ENCODE assay signal across 8 cellular contexts in genomic region chr9:99140685-99141314, GRCh38. TPM values are rescaled to one million over a fixed set of nuclear protein-coding genes. Genes with fewer than 3 reads are reported as not detected.
DNase-seq lines count a peak whose midpoint lies in the region; ATAC-seq and TF ChIP-seq lines count a peak whose summit lies in the region.

No MANE protein-coding gene starts in this region.

- RAD21 ChIA-PET in HCT116 (lab: Charles Lee; ENCODE audit: low non-redundant PET in 1 of 2, low total read pairs in 2 of 2, uncharacterized antibody in 2 of 2, unreplicated experiment in 2 of 2) = interaction anchor here in 1 of 2 experiments (1.1 kb wide), 1 partner anchor 142 kb away, joined by 3 read pairs; no protein-coding TSS in a partner anchor

- no peaks in the 10 kb centered on the region; the same call in 1 of the 2 replicates for H4K20me1 ChIP-seq in HCT116 (ENCODE audit: insufficient read depth)

- H3K9me3 Mint-ChIP-seq in activated T-helper 17 cell treated with anti-CD3 and anti-CD28 coated beads, Interleukin-2, amount 50 U/mL, for 72 hours = no peaks in the 10 kb centered on the region

- H3K4me3 ChIP-seq in HCT116 (replicated peaks in 1 of 2; ENCODE audit: low read depth in 1 of 2, low read length in 2 of 2) = no peak overlapping the region
- no peak overlapping the region for H3K4me3 ChIP-seq in NT2/D1 (ENCODE audit: insufficient read length, low read depth)

- POLR2A ChIA-PET in HCT116 (lab: Charles Lee) = no interaction called here

- H3K9me3 ChIP-seq in HCT116 (ENCODE audit: control insufficient read depth in 1 of 2, insufficient read depth in 1 of 2, low read depth in 1 of 2, low read length in 2 of 2) (no peaks in the 10 kb centered on the region), NT2/D1 (ENCODE audit: insufficient read depth, low read length) (no peaks in the 10 kb centered on the region)

- ATAC-seq in HCT116 (peak; percentile 80), foreskin keratinocyte (peak; percentile 68), GM19455 (IDR thresholded peaks at IDR 0.05; ENCODE audit: unreplicated experiment) (no peak)
- peak; percentile 55 for ATAC-seq in activated T-helper 17 cell treated with anti-CD3 and anti-CD28 coated beads, Interleukin-2, amount 50 U/mL, for 72 hours (replicated peaks)

- H2AFZ ChIP-seq in HCT116 (ENCODE audit: low read depth, low read length, poor library complexity, severe bottlenecking) = no peak overlapping the region

- H3K36me3 Mint-ChIP-seq in activated T-helper 17 cell treated with anti-CD3 and anti-CD28 coated beads, Interleukin-2, amount 50 U/mL, for 72 hours (ENCODE audit: low read depth) = peaks cover 93% of the 10 kb centered on the region

- H3K4me3 Mint-ChIP-seq in activated T-helper 17 cell treated with anti-CD3 and anti-CD28 coated beads, Interleukin-2, amount 50 U/mL, for 72 hours = no peak overlapping the region

- peak; percentile 85 for TF ChIP-seq RAD21 in HCT116 (IDR thresholded peaks at IDR 0.05; ENCODE audit: low read depth)

- DNase-seq in DMS153 treated with DMSO at 0.1 percent for 48 hours (lab: John Stamatoyannopoulos, UW; ENCODE audit: unreplicated experiment) = peak; percentile 10
- no peak for DNase-seq in DMS153 (lab: John Stamatoyannopoulos, UW)
- DNase-seq in HCT116 (ENCODE audit: low read depth, low spot score) = peak; percentile 21
- DNase-seq in NT2/D1 (ENCODE audit: low read depth, low spot score) = peak; percentile 65
- DNase-seq in foreskin keratinocyte = no peak
- DNase-seq in non-pigmented ciliary epithelial cell (ENCODE audit: low read depth) = peak; percentile 24

- peak overlapping the region; percentile 7 for H3K27ac Mint-ChIP-seq in activated T-helper 17 cell treated with anti-CD3 and anti-CD28 coated beads, Interleukin-2, amount 50 U/mL, for 72 hours

- H3K9me2 ChIP-seq in HCT116 (ENCODE audit: insufficient read depth) = no peaks in the 10 kb centered on the region

- H3K4me1 ChIP-seq in HCT116 (ENCODE audit: control insufficient read depth in 1 of 2, insufficient read depth in 2 of 2, low read length in 2 of 2) (no peaks in the 10 kb centered on the region), NT2/D1 (ENCODE audit: insufficient read depth, insufficient read length) (no peaks in the 10 kb centered on the region), foreskin keratinocyte (no peaks in the 10 kb centered on the region)

- no peak overlapping the region for H3K9ac ChIP-seq in HCT116 (ENCODE audit: low read length)
- no peak overlapping the region for H3K9ac ChIP-seq in NT2/D1 (ENCODE audit: insufficient read length, low read depth)

- TF ChIP-seq CTCF in HCT116 (IDR thresholded peaks at IDR 0.05 in 2 of 3, conservative IDR thresholded peaks at IDR 0.05 in 1 of 3; ENCODE audit: borderline replicate concordance in 1 of 3, insufficient read depth in 1 of 3, low read depth in 2 of 3, low read length in 2 of 3) = peak; percentile 73 to 74 (median 73)
- peak; percentile 78 for TF ChIP-seq CTCF in foreskin keratinocyte (conservative IDR thresholded peaks at IDR 0.05)

- H3K27me3 ChIP-seq in HCT116 (ENCODE audit: insufficient read depth, low read length) (no peaks in the 10 kb centered on the region), NT2/D1 (ENCODE audit: insufficient read depth, insufficient read length) (no peaks in the 10 kb centered on the region), foreskin keratinocyte (no peaks in the 10 kb centered on the region)

- H3K27me3 Mint-ChIP-seq in activated T-helper 17 cell treated with anti-CD3 and anti-CD28 coated beads, Interleukin-2, amount 50 U/mL, for 72 hours = no peaks in the 10 kb centered on the region

- no peak for TF ChIP-seq POLR2A in HCT116 (IDR thresholded peaks at IDR 0.05; ENCODE audit: borderline replicate concordance, extremely low read depth, insufficient read depth, insufficient read length)

- CTCF ChIA-PET in HCT116 (lab: Charles Lee) = interaction anchor here (0.8 to 3.4 kb wide), 7 partner anchors 10 to 334 kb away, joined by 3 to 12 read pairs (median 4); partner anchors contain the start of gene GALNT12

- intact Hi-C loops in HCT116 (cut with micrococcal nuclease) = loop anchor here (1.0 to 2.0 kb wide), 5 partner anchors 140 to 334 kb away; partner anchors contain the start of gene GALNT12

- H3K79me2 ChIP-seq in HCT116 (ENCODE audit: insufficient read depth, low read length) = no peaks in the 10 kb centered on the region

- no peaks in the 10 kb centered on the region for H3K36me3 ChIP-seq in HCT116 (ENCODE audit: control insufficient read depth in 1 of 2, insufficient read depth in 2 of 2, low read length in 2 of 2)
- peaks cover 59% of the 10 kb centered on the region for H3K36me3 ChIP-seq in NT2/D1 (ENCODE audit: insufficient read depth, insufficient read length, low read length)

- H3K4me2 ChIP-seq in HCT116 (ENCODE audit: low read length) = no peak overlapping the region

- H3K4me1 Mint-ChIP-seq in activated T-helper 17 cell treated with anti-CD3 and anti-CD28 coated beads, Interleukin-2, amount 50 U/mL, for 72 hours = peaks cover 6% of the 10 kb centered on the region

- H3K27ac ChIP-seq in HCT116 (ENCODE audit: low read depth, low read length) = no peak overlapping the region
- H3K27ac ChIP-seq in foreskin keratinocyte = no peak overlapping the region

- BruUV-seq in HCT116 (replicated peaks; lab: Mats Ljungman, UMichigan) = no TSS peak

TF ChIP-seq in HCT116, 20 proteins besides CTCF, POLR2A, EP300 and RAD21:
- no peak for TF ChIP-seq POLR2AphosphoS5 (IDR thresholded peaks at IDR 0.05; ENCODE audit: low read depth, low read length)
- no peak for TF ChIP-seq SP1 (IDR thresholded peaks at IDR 0.05; ENCODE audit: low read depth)
- TF ChIP-seq CEBPB (IDR thresholded peaks at IDR 0.05; ENCODE audit: low read depth) = no peak
- no peak for TF ChIP-seq SIN3A (IDR thresholded peaks at IDR 0.05; ENCODE audit: low read depth)
- TF ChIP-seq EGR1 (IDR thresholded peaks at IDR 0.05; ENCODE audit: low read depth) = no peak
- no peak for TF ChIP-seq EZH2phosphoT487 (IDR thresholded peaks at IDR 0.05; ENCODE audit: borderline replicate concordance)

RNA-seq across cellular contexts. Expression of gene TGFBR1, which starts 35.9 kb away (rescaled TPM):
- total RNA-seq in HCT116 (2021; ENCODE audit: unreplicated experiment) (26.6 TPM), foreskin keratinocyte (36.1 and 41.6 TPM in 2 replicates)
- polyA plus RNA-seq in HCT116 (2012) = 8.8 and 11.1 TPM in 2 replicates
- 10 to 100 TPM; 56.0 to 56.3 TPM for total RNA-seq in activated T-helper 17 cell treated with anti-CD3 and anti-CD28 coated beads, Interleukin-2, amount 50 U/mL, for 72 hours
- polyA plus RNA-seq in foreskin keratinocyte = 7.8 and 9.2 TPM in 2 replicates

Comparison
In these comparisons a context has a peak if more than half of its experiments do, and no peak if none do; other contexts are left out.
1. DNase-seq: peak in DMS153 treated with DMSO at 0.1 percent for 48 hours (single experiment), HCT116 (single experiment), NT2/D1 (single experiment) and non-pigmented ciliary epithelial cell (single experiment); none in DMS153 (single experiment) and foreskin keratinocyte (0 of 2).